Comparison of ENCODE assay signal across 9 cellular contexts in genomic region chrX:151505796-151506195, GRCh38. TPM values are rescaled to one million over a fixed set of nuclear protein-coding genes. Genes with fewer than 3 reads are reported as not detected.
DNase-seq lines count a peak whose midpoint lies in the region; ATAC-seq, FAIRE-seq and TF ChIP-seq lines count a peak whose summit lies in the region.
"Had no signal": no experiment of that assay in that cellular context is flagged by ENCODE, and none has a peak within 500 bp of the region (broad histone marks: within the 10 kb centered on the region; RNA-seq: fewer than 3 reads in every experiment).

No MANE protein-coding gene starts in this region.

- H3K4me1 ChIP-seq in A549 = no peaks in the 10 kb centered on the region

- H3K27ac Mint-ChIP-seq in chondrocyte (ENCODE audit: unreplicated experiment) (no peak overlapping the region), mesothelial cell of epicardium (no peak overlapping the region)
- H3K27ac Mint-ChIP-seq: activated B cell treated with CpG ODN at 0.5 μM for 24 hours had no signal

- no peak overlapping the region for H3K4me3 Mint-ChIP-seq in chondrocyte (ENCODE audit: unreplicated experiment)
- no peak overlapping the region for H3K4me3 Mint-ChIP-seq in mesothelial cell of epicardium
- H3K4me3 Mint-ChIP-seq: activated B cell treated with CpG ODN at 0.5 μM for 24 hours had no signal

- ATAC-seq in A549 = peak; percentile 66 to 85; a peak in 5 of 6 replicates

- POLR2A ChIA-PET in A549 (lab: Yijun Ruan, JAX) = no interaction called here

- no peak for FAIRE-seq in A549 (lab: Jason Lieb, UNC)

- no peak overlapping the region for H3K4me3 ChIP-seq in A549

- H3K36me3 Mint-ChIP-seq in chondrocyte (ENCODE audit: low read depth) (no peaks in the 10 kb centered on the region), mesothelial cell of epicardium (no peaks in the 10 kb centered on the region)

- no peak for TF ChIP-seq EP300 in A549 (IDR thresholded peaks at IDR 0.05)

- TF ChIP-seq CTCF in A549 (IDR thresholded peaks at IDR 0.05) (peak; percentile 37), chondrocyte (IDR thresholded peaks at IDR 0.05) (no peak), mesothelial cell of epicardium (IDR thresholded peaks at IDR 0.05; ENCODE audit: unreplicated experiment) (no peak)

- CTCF ChIA-PET in A549 (lab: Yijun Ruan, JAX) = interaction anchor here (0.6 to 1.6 kb wide), 8 partner anchors 10 to 1407 kb away, joined by 3 to 7 read pairs (median 3); partner anchors contain the start of gene GPR50

- TF ChIP-seq RAD21 in A549 (conservative IDR thresholded peaks at IDR 0.05 in 1 of 2, IDR thresholded peaks at IDR 0.05 in 1 of 2) = peak; percentile 48 to 61

- H3K9me3 ChIP-seq in A549 = no peaks in the 10 kb centered on the region

- DNase-seq in A549 (ENCODE audit: low read depth in 1 of 2, low spot score in 1 of 2) = peak; percentile 3 to 24
- peak; percentile 2 for DNase-seq in EL
- DNase-seq in M059J (ENCODE audit: low read depth) = peak; percentile 13
- DNase-seq in dermis blood vessel endothelial cell = peak; percentile 3
- DNase-seq in ecto neural progenitor cell (ENCODE audit: low spot score) = no peak
- DNase-seq in chondrocyte (ENCODE audit: low spot score) = no peak
- DNase-seq in mesothelial cell of epicardium (ENCODE audit: low spot score in 2 of 2, unreplicated experiment in 2 of 2) = no peak
- DNase-seq in stimulated activated CD4-positive, alpha-beta T cell treated with anti-CD3 and anti-CD28 coated beads, Interleukin-2, amount 100 ng/mL, for 48 hours = no peak
- DNase-seq: activated B cell treated with CpG ODN at 0.5 μM for 24 hours had no signal

- H3K27ac ChIP-seq in A549 = no peak overlapping the region

- no peaks in the 10 kb centered on the region for H3K9me3 Mint-ChIP-seq in chondrocyte (ENCODE audit: low read depth)
- H3K9me3 Mint-ChIP-seq in mesothelial cell of epicardium = peaks cover 25% of the 10 kb centered on the region
- H3K9me3 Mint-ChIP-seq: activated B cell treated with CpG ODN at 0.5 μM for 24 hours had no signal

- no peak overlapping the region for H3K4me2 ChIP-seq in A549

- H3K4me1 Mint-ChIP-seq in chondrocyte (ENCODE audit: low read depth) = no peaks in the 10 kb centered on the region
- H3K4me1 Mint-ChIP-seq in mesothelial cell of epicardium = peaks cover 10% of the 10 kb centered on the region
- H3K4me1 Mint-ChIP-seq: activated B cell treated with CpG ODN at 0.5 μM for 24 hours had no signal

- H3K27me3 Mint-ChIP-seq in chondrocyte (ENCODE audit: low read depth) (no peaks in the 10 kb centered on the region), mesothelial cell of epicardium (ENCODE audit: low read depth) (peaks cover 11% of the 10 kb centered on the region)

- TF ChIP-seq POLR2A in A549 (IDR thresholded peaks at IDR 0.05; ENCODE audit: low read length) = no peak

- 0% methylated on average over 2 of the region's 2 CpGs for WGBS in A549 (ENCODE audit: missing lambda C conversion rate)

TF ChIP-seq in A549, 52 proteins besides CTCF, POLR2A, EP300 and RAD21:
- TF ChIP-seq SMC3 (IDR thresholded peaks at IDR 0.05) = peak; percentile 16; the same call in 1 of the 3 replicates
- TF ChIP-seq ESRRA (IDR thresholded peaks at IDR 0.05; ENCODE audit: borderline replicate concordance, low read length) = no peak

RNA-seq across cellular contexts. Expression of gene PASD1, which starts 57.7 kb away (rescaled TPM):
- polyA plus RNA-seq in A549 (2011; rRNA removed) (not detected in 2 replicates), A549 (2017; fragmentation: RNase III; extraction: RNeasy Plus Mini Kit Qiagen cat#74134 plus additional on column Dnase treatment) (not detected in 3 replicates)
- polyA plus RNA-seq in A549 (2012; cell fraction: cytosol; rRNA removed) = not detected in 2 replicates
- not detected in 2 replicates for polyA plus RNA-seq in A549 (2012; cell fraction: nucleus; rRNA removed)
- not detected in 2 replicates for polyA minus RNA-seq in A549 (2011; rRNA and poly(A)+ RNA removed)
- 0.12 and 0.27 TPM in 2 replicates for total RNA-seq in M059J (2014; rRNA removed; shearing (Covaris generic))
- total RNA-seq in dermis blood vessel endothelial cell (not detected in 2 replicates), chondrocyte (not detected in 3 replicates), mesothelial cell of epicardium (not detected in 3 replicates)
- total RNA-seq: activated B cell treated with CpG ODN at 0.5 μM for 24 hours had no signal

Comparison
In these comparisons a context has a peak if more than half of its experiments do, and no peak if none do; other contexts are left out.
1. DNase-seq: peak in A549 (2 of 2), EL (single experiment), M059J (single experiment) and dermis blood vessel endothelial cell (single experiment); none in ecto neural progenitor cell (single experiment), chondrocyte (single experiment), mesothelial cell of epicardium (0 of 2) and stimulated activated CD4-positive, alpha-beta T cell treated with anti-CD3 and anti-CD28 coated beads, Interleukin-2, amount 100 ng/mL, for 48 hours (0 of 2).